In the genomic region with DNA sequence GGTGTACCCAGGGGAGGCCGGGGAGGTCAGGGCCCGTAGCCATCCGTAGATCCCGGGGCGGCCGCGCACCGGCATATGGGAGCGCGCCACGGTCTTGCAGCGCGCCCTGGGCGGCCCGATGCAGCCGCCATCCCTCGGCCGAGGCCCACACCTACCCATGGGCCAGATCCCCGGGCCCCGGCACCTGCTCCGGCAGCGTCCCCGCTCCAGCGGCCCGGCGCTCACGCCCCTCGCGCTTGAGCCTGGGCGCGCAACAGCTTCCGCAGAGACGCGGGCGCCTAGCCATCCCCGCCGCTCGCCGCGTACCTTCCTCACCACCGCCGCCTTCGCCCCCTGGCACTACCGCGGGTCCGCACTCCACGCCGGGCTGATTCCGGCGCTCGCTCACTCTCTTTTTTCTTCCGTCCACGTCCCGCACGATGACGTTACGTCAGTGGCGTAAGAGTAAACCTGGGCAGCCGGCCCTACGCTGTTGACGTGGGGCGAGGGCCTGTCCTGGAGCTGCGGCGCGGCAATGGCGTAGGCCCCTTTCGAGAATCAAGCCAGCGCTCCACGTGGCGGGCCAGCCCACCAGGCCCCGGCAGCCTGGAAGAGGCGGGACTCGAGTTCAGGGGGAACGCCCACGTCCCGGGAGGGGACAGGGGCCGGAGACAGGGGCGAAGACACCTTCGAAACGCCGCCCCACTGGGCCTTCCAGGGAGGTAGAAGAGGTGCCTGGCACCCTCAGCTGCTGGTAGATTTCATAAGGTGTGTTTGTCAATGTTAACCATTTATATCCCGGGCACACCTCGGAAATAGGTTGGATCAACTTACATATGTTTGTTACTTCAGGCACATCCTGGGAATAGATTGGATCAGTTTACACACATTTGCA, we compare ENCODE assay signal across 8 cellular contexts. TPM values are rescaled to one million over a fixed set of nuclear protein-coding genes. Genes with fewer than 3 reads are reported as not detected.
DNase-seq lines count a peak whose midpoint lies in the region; ATAC-seq and TF ChIP-seq lines count a peak whose summit lies in the region.

Gene ALDH18A1 (minus strand): TSS at position 421 of the 874 bp plus-strand sequence. CDS start 3,334 bp downstream, outside the sequence.

- H3K27me3 Mint-ChIP-seq in activated CD4-positive, alpha-beta T cell treated with anti-CD3 and anti-CD28 coated beads for 36 hours = no peaks in the 10 kb centered on the region

- H3K4me3 ChIP-seq in colonic mucosa = peak within 1 kb of the TSS; percentile 82

- no peak for TF ChIP-seq CTCF in colonic mucosa (IDR thresholded peaks at IDR 0.05)

- peak within 1 kb of the TSS; percentile 94 for H3K4me3 Mint-ChIP-seq in activated CD4-positive, alpha-beta T cell treated with anti-CD3 and anti-CD28 coated beads for 36 hours

- H3K4me1 ChIP-seq in colonic mucosa = no peaks in the 10 kb centered on the region

- POLR2A ChIA-PET in activated CD4-positive, alpha-beta T cell treated with anti-CD3 and anti-CD28 coated beads for 36 hours (lab: Charles Lee) = no interaction called here

- DNase-seq in Ammon's horn (ENCODE audit: low spot score) (peak; percentile 93), NCI-H524 treated with DMSO at 0.1 percent for 48 hours (lab: John Stamatoyannopoulos, UW) (peak; percentile 7), colonic mucosa (peak; percentile 94), kidney tubule cell (ENCODE audit: low spot score) (peak; percentile 92)
- peak; percentile 93 for DNase-seq in activated CD4-positive, alpha-beta T cell treated with anti-CD3 and anti-CD28 coated beads for 36 hours
- peak; percentile 68 to 88 (median 86) for DNase-seq in stimulated activated CD4-positive, alpha-beta T cell treated with anti-CD3 and anti-CD28 coated beads, Interleukin-1b, Interleukin-23, amount 100 ng/mL, for 24 hours (ENCODE audit: low read depth in 4 of 4, low spot score in 1 of 4)

- CTCF ChIA-PET in activated CD4-positive, alpha-beta T cell treated with anti-CD3 and anti-CD28 coated beads for 36 hours (lab: Charles Lee) = interaction anchor here (0.6 to 1.4 kb wide), 2 partner anchors 37 to 158 kb away, joined by 3 to 6 read pairs; partner anchors contain the start of gene TCTN3

- peaks cover 26% of the 10 kb centered on the region for H3K4me1 Mint-ChIP-seq in activated CD4-positive, alpha-beta T cell treated with anti-CD3 and anti-CD28 coated beads for 36 hours

- intact Hi-C loops in activated CD4-positive, alpha-beta T cell treated with anti-CD3 and anti-CD28 coated beads for 36 hours (cut with DNase I, micrococcal nuclease) = loop anchor here (1.0 to 5.0 kb wide), 5 partner anchors 37 to 1049 kb away; partner anchors contain the start of genes SORBS1 (in 2 of the 2) and TCTN3 (in 2 of the 2)
- intact Hi-C loops in colonic mucosa (cut with DNase I) = no loop called here

- peaks cover 10% of the 10 kb centered on the region for H3K9me3 Mint-ChIP-seq in activated CD4-positive, alpha-beta T cell treated with anti-CD3 and anti-CD28 coated beads for 36 hours (ENCODE audit: low read depth)

- H3K36me3 Mint-ChIP-seq in activated CD4-positive, alpha-beta T cell treated with anti-CD3 and anti-CD28 coated beads for 36 hours (ENCODE audit: low read depth) = peaks cover 33% of the 10 kb centered on the region

- peak within 1 kb of the TSS; percentile 99 for H3K27ac Mint-ChIP-seq in activated CD4-positive, alpha-beta T cell treated with anti-CD3 and anti-CD28 coated beads for 36 hours

- H3K36me3 ChIP-seq in colonic mucosa = peaks cover 11% of the 10 kb centered on the region

- peak within 1 kb of the TSS; percentile 68 to 95 for H3K9ac ChIP-seq in colonic mucosa (ENCODE audit: low read depth in 2 of 2, low read length in 2 of 2)

- ATAC-seq in GM19025 (IDR thresholded peaks at IDR 0.05; ENCODE audit: low read depth, unreplicated experiment) = peak; percentile 85
- peak; percentile 87 for ATAC-seq in HG03280 (IDR thresholded peaks at IDR 0.05; ENCODE audit: unreplicated experiment)
- peak; percentile 91 for ATAC-seq in activated CD4-positive, alpha-beta T cell treated with anti-CD3 and anti-CD28 coated beads for 36 hours

- H3K27ac ChIP-seq in colonic mucosa = peak within 1 kb of the TSS; percentile 24

- H3K27me3 ChIP-seq in colonic mucosa = no peaks in the 10 kb centered on the region

- no peaks in the 10 kb centered on the region for H3K9me3 ChIP-seq in colonic mucosa

RNA-seq across cellular contexts. Expression of gene ALDH18A1, which starts in this region (rescaled TPM):
- 100 to 1,000 TPM; 117 to 120 TPM for total RNA-seq in activated CD4-positive, alpha-beta T cell treated with anti-CD3 and anti-CD28 coated beads for 36 hours
- 100 to 1,000 TPM; 153 to 235 TPM for total RNA-seq in colonic mucosa

Comparison
In these comparisons a context has a peak if more than half of its experiments do, and no peak if none do; other contexts are left out.
1. Peak in every context shown above with its lines: DNase-seq, ATAC-seq, H3K4me3 ChIP-seq and H3K27ac ChIP-seq.
2. DNase-seq: peak in every context shown above with its lines; median percentile 94 in colonic mucosa; 93 in Ammon's horn; 93 in activated CD4-positive, alpha-beta T cell treated with anti-CD3 and anti-CD28 coated beads for 36 hours; 92 in kidney tubule cell; 86 in stimulated activated CD4-positive, alpha-beta T cell treated with anti-CD3 and anti-CD28 coated beads, Interleukin-1b, Interleukin-23, amount 100 ng/mL, for 24 hours; 7 in NCI-H524 treated with DMSO at 0.1 percent for 48 hours.